ENCODE assay signal across 18 cellular contexts in genomic region chr6:156068870-156069269, GRCh38.
DNase-seq lines count a peak whose midpoint lies in the region; ATAC-seq and TF ChIP-seq lines count a peak whose summit lies in the region.
"Had no signal": no experiment of that assay in that cellular context is flagged by ENCODE, and none has a peak within 500 bp of the region (broad histone marks: within the 10 kb centered on the region; RNA-seq: fewer than 3 reads in every experiment).

No MANE protein-coding gene starts in this region.

- no peaks in the 10 kb centered on the region for H3K79me2 ChIP-seq in hepatocyte

- peak; percentile 16 for ATAC-seq in activated CD4-positive, alpha-beta T cell treated with anti-CD3 and anti-CD28 coated beads for 36 hours
- ATAC-seq in sciatic nerve: peak; percentile 34
- ATAC-seq: gastrocnemius medialis, left lobe of liver, pancreas had no signal

- peaks cover 4% of the 10 kb centered on the region for H3K4me1 Mint-ChIP-seq in activated CD4-positive, alpha-beta T cell treated with anti-CD3 and anti-CD28 coated beads for 36 hours
- H3K4me1 Mint-ChIP-seq: activated CD4-positive, alpha-beta T cell treated with anti-CD3 and anti-CD28 coated beads, Interleukin-2, amount 10 ng/mL, durations not matched to agents 7 days and 5 days had no signal

- POLR2A ChIA-PET in activated CD4-positive, alpha-beta T cell treated with anti-CD3 and anti-CD28 coated beads for 36 hours (lab: Charles Lee): no interaction called here

- no peaks in the 10 kb centered on the region for H3K27me3 Mint-ChIP-seq in activated CD4-positive, alpha-beta T cell treated with anti-CD3 and anti-CD28 coated beads for 36 hours
- H3K27me3 Mint-ChIP-seq: activated CD4-positive, alpha-beta T cell treated with anti-CD3 and anti-CD28 coated beads, Interleukin-2, amount 10 ng/mL, durations not matched to agents 7 days and 5 days had no signal

- no peaks in the 10 kb centered on the region for H3K36me3 Mint-ChIP-seq in activated CD4-positive, alpha-beta T cell treated with anti-CD3 and anti-CD28 coated beads for 36 hours (ENCODE audit: low read depth)

- no peak for DNase-seq in activated CD4-positive, alpha-beta T cell treated with anti-CD3 and anti-CD28 coated beads for 36 hours
- no peak for DNase-seq in activated CD4-positive, alpha-beta T cell treated with anti-CD3 and anti-CD28 coated beads, Interleukin-2, amount 50 U/mL, for 4 hours
- DNase-seq in NCI-H146 treated with DMSO at 0.1 percent for 48 hours (lab: John Stamatoyannopoulos, UW; ENCODE audit: unreplicated experiment): peak; percentile 27
- DNase-seq in choroid plexus epithelial cell (ENCODE audit: low read depth): peak; percentile 1
- no peak for DNase-seq in sciatic nerve (ENCODE audit: low spot score)
- DNase-seq in globus pallidus (ENCODE audit: low spot score): no peak
- DNase-seq in hepatocyte (ENCODE audit: low spot score): no peak
- no peak for DNase-seq in NCI-H446 treated with DMSO at 0.1 percent for 48 hours (lab: John Stamatoyannopoulos, UW)
- DNase-seq: activated CD4-positive, alpha-beta T cell treated with anti-CD3 and anti-CD28 coated beads, Interleukin-2, amount 10 ng/mL, durations not matched to agents 7 days and 5 days; Calu3; cortex of kidney; gastrocnemius medialis; GOT3; KG1; NCI-H187; pancreas; Peyer's patch had no signal

- no peak overlapping the region for H3K4me2 ChIP-seq in hepatocyte

- H3K27me3 ChIP-seq in hepatocyte: no peaks in the 10 kb centered on the region
- H3K27me3 ChIP-seq: gastrocnemius medialis, pancreas, Peyer's patch had no signal

- no peaks in the 10 kb centered on the region for H4K20me1 ChIP-seq in hepatocyte (ENCODE audit: insufficient read depth, poor library complexity, severe bottlenecking)

- CTCF ChIA-PET in activated CD4-positive, alpha-beta T cell treated with anti-CD3 and anti-CD28 coated beads for 36 hours (lab: Charles Lee): interaction anchor here (0.6 kb wide), 1 partner anchor 686 kb away, joined by 3 read pairs; no protein-coding TSS in a partner anchor

- H3K4me3 ChIP-seq in choroid plexus epithelial cell (ENCODE audit: low read depth, low read length) (no peak overlapping the region), hepatocyte (no peak overlapping the region)
- H3K4me3 ChIP-seq: gastrocnemius medialis, pancreas, Peyer's patch had no signal

- no peaks in the 10 kb centered on the region for H3K9me3 ChIP-seq in hepatocyte (ENCODE audit: low read depth)
- H3K9me3 ChIP-seq: gastrocnemius medialis, Peyer's patch had no signal

- H3K27ac ChIP-seq in hepatocyte: no peak overlapping the region
- H3K27ac ChIP-seq: gastrocnemius medialis, pancreas, Peyer's patch had no signal

- no peak overlapping the region for H3K4me3 Mint-ChIP-seq in activated CD4-positive, alpha-beta T cell treated with anti-CD3 and anti-CD28 coated beads for 36 hours
- H3K4me3 Mint-ChIP-seq: activated CD4-positive, alpha-beta T cell treated with anti-CD3 and anti-CD28 coated beads, Interleukin-2, amount 10 ng/mL, durations not matched to agents 7 days and 5 days had no signal

- TF ChIP-seq CTCF in choroid plexus epithelial cell (conservative IDR thresholded peaks at IDR 0.05; ENCODE audit: low read depth, low read length): no peak
- no peak for TF ChIP-seq CTCF in hepatocyte (IDR thresholded peaks at IDR 0.05; ENCODE audit: poor library complexity)

- no peak overlapping the region for H2AFZ ChIP-seq in hepatocyte

- H3K4me1 ChIP-seq in hepatocyte (ENCODE audit: insufficient read depth): no peaks in the 10 kb centered on the region
- H3K4me1 ChIP-seq: pancreas, Peyer's patch had no signal

- intact Hi-C loops in activated CD4-positive, alpha-beta T cell treated with anti-CD3 and anti-CD28 coated beads for 36 hours (cut with DNase I, micrococcal nuclease): no loop called here
- intact Hi-C loops in sciatic nerve (cut with DNase I): no loop called here

- no peak overlapping the region for H3K27ac Mint-ChIP-seq in activated CD4-positive, alpha-beta T cell treated with anti-CD3 and anti-CD28 coated beads for 36 hours
- H3K27ac Mint-ChIP-seq: activated CD4-positive, alpha-beta T cell treated with anti-CD3 and anti-CD28 coated beads, Interleukin-2, amount 10 ng/mL, durations not matched to agents 7 days and 5 days had no signal

- no peaks in the 10 kb centered on the region for H3K9me3 Mint-ChIP-seq in activated CD4-positive, alpha-beta T cell treated with anti-CD3 and anti-CD28 coated beads for 36 hours (ENCODE audit: low read depth)
- H3K9me3 Mint-ChIP-seq: activated CD4-positive, alpha-beta T cell treated with anti-CD3 and anti-CD28 coated beads, Interleukin-2, amount 10 ng/mL, durations not matched to agents 7 days and 5 days had no signal

- no peaks in the 10 kb centered on the region for H3K36me3 ChIP-seq in hepatocyte (replicated peaks; ENCODE audit: insufficient read depth, low read depth)
- H3K36me3 ChIP-seq: gastrocnemius medialis, pancreas, Peyer's patch had no signal

- WGBS in hepatocyte (ENCODE audit: low lambda C conversion rate, missing lambda C conversion rate): 63% methylated on average over 5 of the region's 5 CpGs

- H3K9me2 ChIP-seq in hepatocyte (replicated peaks; ENCODE audit: insufficient read depth): no peaks in the 10 kb centered on the region

Comparison
In these comparisons a context has a peak if more than half of its experiments do, and no peak if none do; other contexts are left out.
1. DNase-seq: peak in NCI-H146 treated with DMSO at 0.1 percent for 48 hours (single experiment) and choroid plexus epithelial cell (single experiment); none in activated CD4-positive, alpha-beta T cell treated with anti-CD3 and anti-CD28 coated beads for 36 hours (single experiment), activated CD4-positive, alpha-beta T cell treated with anti-CD3 and anti-CD28 coated beads, Interleukin-2, amount 50 U/mL, for 4 hours (0 of 2), sciatic nerve (single experiment), globus pallidus (single experiment), hepatocyte (single experiment) and NCI-H446 treated with DMSO at 0.1 percent for 48 hours (single experiment).